In genomic region chr6:43916924-43917877, GRCh38 we compare ENCODE assay signal across 10 cellular contexts.
DNase-seq lines count a peak whose midpoint lies in the region; ATAC-seq and TF ChIP-seq lines count a peak whose summit lies in the region.
"Had no signal": no experiment of that assay in that cellular context is flagged by ENCODE, and none has a peak within 500 bp of the region (broad histone marks: within the 10 kb centered on the region; RNA-seq: fewer than 3 reads in every experiment).

No MANE protein-coding gene starts in this region.

- ATAC-seq in activated CD4-positive, alpha-beta T cell treated with anti-CD3 and anti-CD28 coated beads for 36 hours = no peak
- no peak for ATAC-seq in activated naive CD8-positive, alpha-beta T cell treated with anti-CD3 and anti-CD28 coated beads, Interleukin-2, amount 50 U/mL, for 24 hours
- ATAC-seq in HG03469 (IDR thresholded peaks at IDR 0.05; ENCODE audit: unreplicated experiment) = no peak

- H3K27me3 ChIP-seq in skeletal muscle tissue (ENCODE audit: control insufficient read depth in 3 of 3, insufficient read depth in 3 of 3, low read length in 3 of 3) = no peaks in the 10 kb centered on the region

- H3K4me1 Mint-ChIP-seq in activated CD4-positive, alpha-beta T cell treated with anti-CD3 and anti-CD28 coated beads for 36 hours = no peaks in the 10 kb centered on the region
- no peaks in the 10 kb centered on the region for H3K4me1 Mint-ChIP-seq in activated naive CD8-positive, alpha-beta T cell treated with anti-CD3 and anti-CD28 coated beads, Interleukin-2, amount 50 U/mL, for 24 hours

- POLR2A ChIA-PET in activated CD4-positive, alpha-beta T cell treated with anti-CD3 and anti-CD28 coated beads for 36 hours (lab: Charles Lee) = interaction anchor here (0.6 kb wide), 1 partner anchor 274 kb away, joined by 3 read pairs; no protein-coding TSS in a partner anchor

- H3K36me3 ChIP-seq in skeletal muscle tissue (ENCODE audit: control insufficient read depth in 3 of 3, insufficient read depth in 3 of 3, low read length in 3 of 3) = no peaks in the 10 kb centered on the region

- H3K4me3 Mint-ChIP-seq in activated CD4-positive, alpha-beta T cell treated with anti-CD3 and anti-CD28 coated beads for 36 hours = no peak overlapping the region
- no peak overlapping the region for H3K4me3 Mint-ChIP-seq in activated naive CD8-positive, alpha-beta T cell treated with anti-CD3 and anti-CD28 coated beads, Interleukin-2, amount 50 U/mL, for 24 hours
- H3K4me3 Mint-ChIP-seq: activated T-cell treated with anti-CD3 and anti-CD28 coated beads, Interleukin-2, amount 50 U/mL, for 24 hours; HFFc6 had no signal

- peak overlapping the region; percentile 25 for H3K27ac ChIP-seq in skeletal muscle tissue (ENCODE audit: low read depth, low read length)

- TF ChIP-seq CTCF in fibroblast of the aortic adventitia (IDR thresholded peaks at IDR 0.05; ENCODE audit: insufficient read depth, low read length) = no peak

- no peak overlapping the region for H3K27ac Mint-ChIP-seq in activated CD4-positive, alpha-beta T cell treated with anti-CD3 and anti-CD28 coated beads for 36 hours
- no peak overlapping the region for H3K27ac Mint-ChIP-seq in activated naive CD8-positive, alpha-beta T cell treated with anti-CD3 and anti-CD28 coated beads, Interleukin-2, amount 50 U/mL, for 24 hours
- H3K27ac Mint-ChIP-seq: activated T-cell treated with anti-CD3 and anti-CD28 coated beads, Interleukin-2, amount 50 U/mL, for 24 hours had no signal

- peak; percentile 52 for DNase-seq in EL
- DNase-seq in NCI-H226 = peak; percentile 65
- peak; percentile 21 for DNase-seq in fibroblast of the aortic adventitia (ENCODE audit: low read depth)
- DNase-seq in activated CD4-positive, alpha-beta T cell treated with anti-CD3 and anti-CD28 coated beads for 36 hours = no peak
- no peak for DNase-seq in activated naive CD8-positive, alpha-beta T cell treated with anti-CD3 and anti-CD28 coated beads, Interleukin-2, amount 50 U/mL, for 24 hours
- no peak for DNase-seq in DMS79 treated with DMSO at 0.1 percent for 48 hours (lab: John Stamatoyannopoulos, UW)
- DNase-seq: activated T-cell treated with anti-CD3 and anti-CD28 coated beads, Interleukin-2, amount 50 U/mL, for 24 hours had no signal

- no peaks in the 10 kb centered on the region for H3K9me3 ChIP-seq in skeletal muscle tissue (ENCODE audit: control insufficient read depth in 3 of 3, low read length in 3 of 3)

- intact Hi-C loops in activated CD4-positive, alpha-beta T cell treated with anti-CD3 and anti-CD28 coated beads for 36 hours (cut with DNase I, micrococcal nuclease) = no loop called here

- H3K4me1 ChIP-seq in skeletal muscle tissue (ENCODE audit: control insufficient read depth in 3 of 3, insufficient read depth in 3 of 3, low read length in 3 of 3) = peaks cover 17 to 24% (median 23%) of the 10 kb centered on the region in 3 donors

- H3K4me3 ChIP-seq in fibroblast of the aortic adventitia (ENCODE audit: low read depth, low read length) = no peak overlapping the region
- peak overlapping the region in 1 of 3 donors; percentile 22 for H3K4me3 ChIP-seq in skeletal muscle tissue (ENCODE audit: low read length in 3 of 3)

- no peaks in the 10 kb centered on the region for H3K9me3 Mint-ChIP-seq in activated CD4-positive, alpha-beta T cell treated with anti-CD3 and anti-CD28 coated beads for 36 hours (ENCODE audit: low read depth)
- no peaks in the 10 kb centered on the region for H3K9me3 Mint-ChIP-seq in activated naive CD8-positive, alpha-beta T cell treated with anti-CD3 and anti-CD28 coated beads, Interleukin-2, amount 50 U/mL, for 24 hours
- H3K9me3 Mint-ChIP-seq: activated T-cell treated with anti-CD3 and anti-CD28 coated beads, Interleukin-2, amount 50 U/mL, for 24 hours; HFFc6 had no signal

- H3K36me3 Mint-ChIP-seq in activated CD4-positive, alpha-beta T cell treated with anti-CD3 and anti-CD28 coated beads for 36 hours (ENCODE audit: low read depth) = no peaks in the 10 kb centered on the region
- H3K36me3 Mint-ChIP-seq in activated naive CD8-positive, alpha-beta T cell treated with anti-CD3 and anti-CD28 coated beads, Interleukin-2, amount 50 U/mL, for 24 hours (ENCODE audit: low read depth) = no peaks in the 10 kb centered on the region

- no peaks in the 10 kb centered on the region for H3K27me3 Mint-ChIP-seq in activated CD4-positive, alpha-beta T cell treated with anti-CD3 and anti-CD28 coated beads for 36 hours
- peaks cover 5% of the 10 kb centered on the region for H3K27me3 Mint-ChIP-seq in activated naive CD8-positive, alpha-beta T cell treated with anti-CD3 and anti-CD28 coated beads, Interleukin-2, amount 50 U/mL, for 24 hours
- H3K27me3 Mint-ChIP-seq: activated T-cell treated with anti-CD3 and anti-CD28 coated beads, Interleukin-2, amount 50 U/mL, for 24 hours had no signal

- peak overlapping the region in 1 of 3 donors; percentile 19 for H3K9ac ChIP-seq in skeletal muscle tissue (ENCODE audit: low read depth in 1 of 3, low read length in 3 of 3)

- CTCF ChIA-PET in activated CD4-positive, alpha-beta T cell treated with anti-CD3 and anti-CD28 coated beads for 36 hours (lab: Charles Lee) = interaction anchor here (1.1 to 1.3 kb wide), 2 partner anchors 162 to 249 kb away, joined by 3 to 4 read pairs; no protein-coding TSS in a partner anchor

Comparison
In these comparisons a context has a peak if more than half of its experiments do, and no peak if none do; other contexts are left out.
1. DNase-seq: peak in EL (single experiment), NCI-H226 (single experiment) and fibroblast of the aortic adventitia (single experiment); none in activated CD4-positive, alpha-beta T cell treated with anti-CD3 and anti-CD28 coated beads for 36 hours (single experiment), activated naive CD8-positive, alpha-beta T cell treated with anti-CD3 and anti-CD28 coated beads, Interleukin-2, amount 50 U/mL, for 24 hours (single experiment) and DMS79 treated with DMSO at 0.1 percent for 48 hours (single experiment).